ENCODE assay signal across 27 cellular contexts in genomic region chr9:7507026-7507425, GRCh38.
"Had no signal": no experiment of that assay in that cellular context is flagged by ENCODE, and none has a peak within 500 bp of the region (broad histone marks: within the 10 kb centered on the region; RNA-seq: fewer than 3 reads in every experiment).

No MANE protein-coding gene starts in this region.

- H3K27ac Mint-ChIP-seq: dendritic cell treated with granulocyte-macrophage colony-stimulating factor and Interleukin-4, amounts not matched to agents 40 ng/mL and 50 ng/mL, for 4 days; naive thymus-derived CD8-positive, alpha-beta T cell; nephron progenitor cell; stimulated activated naive CD8-positive, alpha-beta T cell treated with anti-CD3 and anti-CD28 coated beads, Interleukin-15, amount 100 ng/mL, for 72 hours had no signal

- H3K36me3 ChIP-seq: colonic mucosa, esophagus squamous epithelium, left lung, lower lobe of right lung, ovary, right lobe of liver, suprapubic skin, transverse colon, upper lobe of right lung, uterus had no signal

- DNase-seq: colonic mucosa; effector CD8-positive, alpha-beta T cell; erythroblast; esophagus squamous epithelium; kidney; left lung; naive thymus-derived CD8-positive, alpha-beta T cell; nephron progenitor cell; occipital lobe; ovary; posterior cingulate gyrus; psoas muscle; right lobe of liver; stimulated activated CD4-positive, alpha-beta T cell treated with anti-CD3 and anti-CD28 coated beads, Interleukin-12 subunit alpha, Interleukin-12 subunit beta, amount 100 ng/mL, for 4 hours; stimulated activated CD4-positive, alpha-beta T cell treated with anti-CD3 and anti-CD28 coated beads, Interleukin-1b, Interleukin-23, amount 100 ng/mL, for 48 hours; stimulated activated CD4-positive, alpha-beta T cell treated with anti-CD3 and anti-CD28 coated beads, Interleukin-4, amount 100 ng/mL, for 1 hour; stimulated activated CD8-positive, alpha-beta memory T cell treated with anti-CD3 and anti-CD28 coated beads, Interleukin-4, amount 100 ng/mL, for 48 hours; stimulated activated naive CD4-positive, alpha-beta T cell; stimulated activated naive CD8-positive, alpha-beta T cell treated with anti-CD3 and anti-CD28 coated beads, Interleukin-15, amount 100 ng/mL, for 72 hours; transverse colon; upper lobe of right lung; uterus had no signal

- H3K4me1 ChIP-seq: colonic mucosa, left lung, lower lobe of right lung, psoas muscle, right lobe of liver, suprapubic skin, transverse colon, uterus had no signal

- H3K36me3 Mint-ChIP-seq: naive thymus-derived CD8-positive, alpha-beta T cell had no signal

- H3K4me1 Mint-ChIP-seq: naive thymus-derived CD8-positive, alpha-beta T cell; stimulated activated naive CD8-positive, alpha-beta T cell treated with anti-CD3 and anti-CD28 coated beads, Interleukin-15, amount 100 ng/mL, for 72 hours had no signal

- H3K9me3 ChIP-seq: colonic mucosa, esophagus squamous epithelium, left lung, lower lobe of right lung, ovary, psoas muscle, right lobe of liver, suprapubic skin, transverse colon, upper lobe of right lung, uterus had no signal

- H3K27me3 ChIP-seq: colonic mucosa, esophagus squamous epithelium, hepatocyte, left lung, ovary, right lobe of liver, suprapubic skin, transverse colon, upper lobe of right lung, uterus had no signal

- H3K27me3 Mint-ChIP-seq: dendritic cell treated with granulocyte-macrophage colony-stimulating factor and Interleukin-4, amounts not matched to agents 40 ng/mL and 50 ng/mL, for 4 days had no signal

- H3K9me3 Mint-ChIP-seq: naive thymus-derived CD8-positive, alpha-beta T cell; nephron progenitor cell had no signal

- H3K27ac ChIP-seq: colonic mucosa, esophagus squamous epithelium, hepatocyte, left lung, lower lobe of right lung, ovary, psoas muscle, right lobe of liver, suprapubic skin, transverse colon, upper lobe of right lung, uterus had no signal

- H3K4me3 Mint-ChIP-seq: dendritic cell treated with granulocyte-macrophage colony-stimulating factor and Interleukin-4, amounts not matched to agents 40 ng/mL and 50 ng/mL, for 4 days; naive thymus-derived CD8-positive, alpha-beta T cell; nephron progenitor cell; stimulated activated naive CD8-positive, alpha-beta T cell treated with anti-CD3 and anti-CD28 coated beads, Interleukin-15, amount 100 ng/mL, for 72 hours had no signal

- H3K4me3 ChIP-seq: colonic mucosa, esophagus squamous epithelium, hepatocyte, left lung, lower lobe of right lung, ovary, psoas muscle, right lobe of liver, smooth muscle cell, suprapubic skin, transverse colon, upper lobe of right lung, uterus had no signal
